In genomic region chr12:111344254-111344875, GRCh38 we compare ENCODE assay signal across 1 cellular context.
TF ChIP-seq lines count a peak whose summit lies in the region.

No MANE protein-coding gene starts in this region.

TF ChIP-seq in HEK293, 187 proteins besides CTCF, POLR2A, EP300 and RAD21 (continued from another document):
- no peak for TF ChIP-seq ZBTB44 (tag by site-specific recombination; IDR thresholded peaks at IDR 0.05)
- TF ChIP-seq ZNF248 (tag by site-specific recombination; IDR thresholded peaks at IDR 0.05) = no peak
- TF ChIP-seq ZNF146 (tag by site-specific recombination; IDR thresholded peaks at IDR 0.05) = no peak
- 0 out of 2 replicates have a peak, but pooled peaks have one; percentile 48 for TF ChIP-seq ZNF664 (tag by site-specific recombination; IDR thresholded peaks at IDR 0.05)
- no peak for TF ChIP-seq ZNF776 (tag by site-specific recombination; IDR thresholded peaks at IDR 0.05; ENCODE audit: borderline replicate concordance)
- no peak for TF ChIP-seq PATZ1 (tag by site-specific recombination; IDR thresholded peaks at IDR 0.05)
- TF ChIP-seq ZBTB7A (tag by site-specific recombination; IDR thresholded peaks at IDR 0.05; ENCODE audit: low read depth) = no peak
